ENCODE assay signal across 26 cellular contexts in the genomic region with DNA sequence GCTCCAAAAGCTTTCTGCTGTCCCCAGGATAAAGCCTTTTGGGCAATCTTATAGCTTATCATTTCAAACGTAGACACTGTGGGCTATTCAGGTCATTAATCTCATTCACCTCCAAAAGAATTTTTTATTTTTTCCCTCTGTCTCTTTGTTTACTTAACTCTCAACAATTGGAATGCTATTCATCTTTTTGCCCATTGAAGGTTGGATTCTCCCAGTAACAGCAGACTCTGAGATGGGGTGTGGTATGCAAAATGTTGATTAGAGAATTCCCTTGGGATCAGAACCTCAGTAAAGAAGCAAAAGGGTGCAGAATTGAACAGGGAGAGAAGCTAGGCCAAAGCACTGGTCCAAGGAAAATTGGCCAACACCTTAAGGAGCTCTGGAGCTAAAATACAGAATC.
"Had no signal": no experiment of that assay in that cellular context is flagged by ENCODE, and none has a peak within 500 bp of the region (broad histone marks: within the 10 kb centered on the region; RNA-seq: fewer than 3 reads in every experiment).

No MANE protein-coding gene starts in this region.

- H3K4me1 ChIP-seq: lower lobe of right lung had no signal

- H3K9me3 ChIP-seq: lower lobe of right lung, right atrium auricular region, suprapubic skin had no signal

- H3K27ac ChIP-seq: dorsolateral prefrontal cortex, epithelial cell of prostate, lower lobe of right lung, right atrium auricular region, suprapubic skin had no signal

- H3K36me3 ChIP-seq: lower lobe of right lung, right atrium auricular region, suprapubic skin had no signal

- H3K9me3 Mint-ChIP-seq: activated B cell treated with CpG ODN at 0.5 μM for 24 hours; activated CD8-positive, alpha-beta T cell treated with anti-CD3 and anti-CD28 coated beads for 36 hours; brain; endodermal cell; mesothelial cell of epicardium; stimulated activated naive CD8-positive, alpha-beta T cell treated with anti-CD3 and anti-CD28 coated beads, Interleukin-15, amount 100 ng/mL, for 72 hours had no signal

- ATAC-seq: activated CD8-positive, alpha-beta T cell treated with anti-CD3 and anti-CD28 coated beads for 36 hours; lower lobe of right lung; stimulated activated naive CD8-positive, alpha-beta T cell treated with anti-CD3 and anti-CD28 coated beads, Interleukin-15, amount 100 ng/mL, for 72 hours had no signal

- FAIRE-seq: keratinocyte had no signal

- DNase-seq: activated B cell treated with CpG ODN at 0.5 μM for 24 hours; activated CD4-positive, alpha-beta T cell treated with anti-CD3 and anti-CD28 coated beads for 48 hours; activated CD8-positive, alpha-beta T cell treated with anti-CD3 and anti-CD28 coated beads for 36 hours; activated effector memory CD4-positive, alpha-beta T cell treated with Interleukin-2 at 50 U/mL for 16 hours; activated naive CD4-positive, alpha-beta T cell treated with anti-CD3 and anti-CD28 coated beads, Interleukin-2, amount 50 U/mL, for 16 hours; activated T-cell treated with anti-CD3 and anti-CD28 coated beads, Interleukin-2, amount 50 U/mL, for 48 hours; amniotic stem cell; caudate nucleus; endodermal cell; foreskin melanocyte; hypothalamus; lower lobe of right lung; occipital lobe; stimulated activated CD4-positive, alpha-beta T cell treated with anti-CD3 and anti-CD28 coated beads, Interleukin-15, amount 100 ng/mL, for 24 hours; stimulated activated CD4-positive, alpha-beta T cell treated with anti-CD3 and anti-CD28 coated beads, Interleukin-2, amount 100 ng/mL, for 48 hours; stimulated activated naive CD8-positive, alpha-beta T cell treated with anti-CD3 and anti-CD28 coated beads, Interleukin-15, amount 100 ng/mL, for 72 hours; T-helper 1 cell; T-helper 9 cell; trophoblast cell had no signal

- H3K27me3 Mint-ChIP-seq: activated B cell treated with CpG ODN at 0.5 μM for 24 hours; activated CD8-positive, alpha-beta T cell treated with anti-CD3 and anti-CD28 coated beads for 36 hours; brain; stimulated activated naive CD8-positive, alpha-beta T cell treated with anti-CD3 and anti-CD28 coated beads, Interleukin-15, amount 100 ng/mL, for 72 hours had no signal

- H3K27ac Mint-ChIP-seq: endodermal cell; mesothelial cell of epicardium; stimulated activated naive CD8-positive, alpha-beta T cell treated with anti-CD3 and anti-CD28 coated beads, Interleukin-15, amount 100 ng/mL, for 72 hours had no signal

- H3K4me3 Mint-ChIP-seq: activated B cell treated with CpG ODN at 0.5 μM for 24 hours; activated CD8-positive, alpha-beta T cell treated with anti-CD3 and anti-CD28 coated beads for 36 hours; brain; endodermal cell; mesothelial cell of epicardium; stimulated activated naive CD8-positive, alpha-beta T cell treated with anti-CD3 and anti-CD28 coated beads, Interleukin-15, amount 100 ng/mL, for 72 hours had no signal

- H3K27me3 ChIP-seq: dorsolateral prefrontal cortex, right atrium auricular region, suprapubic skin had no signal

- H3K4me3 ChIP-seq: dorsolateral prefrontal cortex, lower lobe of right lung, right atrium auricular region, suprapubic skin had no signal
